In the genomic region with DNA sequence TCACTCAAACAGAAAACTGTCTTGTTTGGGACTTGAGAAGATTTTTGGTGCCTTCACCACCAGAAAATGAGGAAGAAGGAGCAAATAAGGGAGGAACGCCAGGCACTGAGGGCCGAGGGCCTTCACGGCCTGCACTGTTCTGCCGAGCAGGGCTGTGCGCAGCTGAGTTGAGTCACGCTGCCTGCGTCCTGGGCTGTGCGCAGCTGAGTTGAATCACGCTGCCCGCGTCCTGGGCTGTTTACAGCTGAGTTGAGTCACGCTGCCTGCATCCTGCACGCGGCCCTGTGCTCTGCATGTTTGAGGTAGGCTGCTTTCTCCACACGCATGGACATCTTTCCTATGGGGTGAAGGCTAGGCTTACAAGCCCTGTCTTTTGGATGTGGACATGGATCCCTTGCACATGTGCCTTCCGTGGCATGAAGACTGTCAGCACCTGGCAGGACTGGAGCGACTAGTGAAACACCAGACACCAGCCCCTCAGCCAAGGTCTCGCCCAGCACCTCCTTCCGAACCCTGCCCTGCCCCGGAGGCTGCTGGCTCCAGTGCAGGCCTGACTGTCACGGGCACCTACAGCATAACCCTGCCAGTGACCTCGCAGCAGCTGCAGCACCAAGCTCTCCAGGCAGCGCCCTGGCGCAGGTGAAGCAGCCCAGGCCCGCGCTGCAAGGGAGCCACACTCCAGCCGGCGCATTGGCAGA, we compare ENCODE assay signal across 7 cellular contexts.
DNase-seq lines count a peak whose midpoint lies in the region; ATAC-seq and TF ChIP-seq lines count a peak whose summit lies in the region.

No MANE protein-coding gene starts in this region.

- no peak for TF ChIP-seq CTCF in NB4 (IDR thresholded peaks at IDR 0.05; ENCODE audit: low read depth, low read length)
- TF ChIP-seq CTCF in colonic mucosa (IDR thresholded peaks at IDR 0.05) = no peak
- no peak for TF ChIP-seq CTCF in gastrocnemius medialis (IDR thresholded peaks at IDR 0.05 in 4 of 5, conservative IDR thresholded peaks at IDR 0.05 in 1 of 5)
- no peak for TF ChIP-seq CTCF in progenitor cell of endocrine pancreas (IDR thresholded peaks at IDR 0.05; ENCODE audit: unreplicated experiment)

- TF ChIP-seq POLR2A in NB4 (IDR thresholded peaks at IDR 0.05; ENCODE audit: extremely low read depth, insufficient read length) = no peak
- TF ChIP-seq POLR2A in gastrocnemius medialis (IDR thresholded peaks at IDR 0.05) = peak; percentile 48 to 82

- no peak overlapping the region for H3K9ac ChIP-seq in colonic mucosa (ENCODE audit: low read depth in 2 of 2, low read length in 2 of 2)

- no peaks in the 10 kb centered on the region for H3K4me1 ChIP-seq in colonic mucosa
- no peaks in the 10 kb centered on the region for H3K4me1 ChIP-seq in gastrocnemius medialis

- intact Hi-C loops in colonic mucosa (cut with DNase I) (no loop called here), gastrocnemius medialis (cut with DNase I; ENCODE audit: low total_unique reads) (no loop called here)

- H3K36me3 ChIP-seq in colonic mucosa (no peaks in the 10 kb centered on the region), gastrocnemius medialis (no peaks in the 10 kb centered on the region)

- H3K27ac ChIP-seq in colonic mucosa (peak overlapping the region; percentile 40), gastrocnemius medialis (peak overlapping the region in 3 of 4 donors; percentile 67 to 83 (median 74))

- no peak overlapping the region for H3K27ac Mint-ChIP-seq in progenitor cell of endocrine pancreas

- H3K9me3 Mint-ChIP-seq in progenitor cell of endocrine pancreas (ENCODE audit: low read depth) = no peaks in the 10 kb centered on the region

- no peaks in the 10 kb centered on the region for H3K36me3 Mint-ChIP-seq in progenitor cell of endocrine pancreas (ENCODE audit: insufficient read depth)

- DNase-seq in NB4 (ENCODE audit: low read depth) = peak; percentile 96
- DNase-seq in colonic mucosa = no peak
- peak in 1 of 2 donors; percentile 88 for DNase-seq in gastrocnemius medialis
- DNase-seq in progenitor cell of endocrine pancreas (ENCODE audit: low spot score, unreplicated experiment) = no peak
- no peak for DNase-seq in stimulated activated CD4-positive, alpha-beta T cell treated with anti-CD3 and anti-CD28 coated beads, Interleukin-4, amount 100 ng/mL, for 1 hour

- in situ Hi-C loops in gastrocnemius medialis (cut with MboI; ENCODE audit: low sequenced_read_pairs in 4 of 4) = no loop called here

- H3K4me1 Mint-ChIP-seq in progenitor cell of endocrine pancreas (ENCODE audit: low read depth) = no peaks in the 10 kb centered on the region

- no peaks in the 10 kb centered on the region for H3K9me3 ChIP-seq in colonic mucosa
- no peaks in the 10 kb centered on the region for H3K9me3 ChIP-seq in gastrocnemius medialis

- no peaks in the 10 kb centered on the region for H3K27me3 ChIP-seq in colonic mucosa
- H3K27me3 ChIP-seq in gastrocnemius medialis = no peaks in the 10 kb centered on the region

- peaks cover 6% of the 10 kb centered on the region for H3K27me3 Mint-ChIP-seq in progenitor cell of endocrine pancreas

- ATAC-seq in GM21723 (IDR thresholded peaks at IDR 0.05; ENCODE audit: unreplicated experiment) (peak; percentile 88), gastrocnemius medialis (peak in 1 of 2 donors; percentile 98), GM21381 (IDR thresholded peaks at IDR 0.05; ENCODE audit: unreplicated experiment) (no peak)

- H3K4me3 ChIP-seq in NB4 (ENCODE audit: low read depth, low read length) (no peak overlapping the region), colonic mucosa (no peak overlapping the region), gastrocnemius medialis (no peak overlapping the region)

- H3K4me3 Mint-ChIP-seq in progenitor cell of endocrine pancreas (ENCODE audit: low read depth) = no peak overlapping the region
